In the genomic region with DNA sequence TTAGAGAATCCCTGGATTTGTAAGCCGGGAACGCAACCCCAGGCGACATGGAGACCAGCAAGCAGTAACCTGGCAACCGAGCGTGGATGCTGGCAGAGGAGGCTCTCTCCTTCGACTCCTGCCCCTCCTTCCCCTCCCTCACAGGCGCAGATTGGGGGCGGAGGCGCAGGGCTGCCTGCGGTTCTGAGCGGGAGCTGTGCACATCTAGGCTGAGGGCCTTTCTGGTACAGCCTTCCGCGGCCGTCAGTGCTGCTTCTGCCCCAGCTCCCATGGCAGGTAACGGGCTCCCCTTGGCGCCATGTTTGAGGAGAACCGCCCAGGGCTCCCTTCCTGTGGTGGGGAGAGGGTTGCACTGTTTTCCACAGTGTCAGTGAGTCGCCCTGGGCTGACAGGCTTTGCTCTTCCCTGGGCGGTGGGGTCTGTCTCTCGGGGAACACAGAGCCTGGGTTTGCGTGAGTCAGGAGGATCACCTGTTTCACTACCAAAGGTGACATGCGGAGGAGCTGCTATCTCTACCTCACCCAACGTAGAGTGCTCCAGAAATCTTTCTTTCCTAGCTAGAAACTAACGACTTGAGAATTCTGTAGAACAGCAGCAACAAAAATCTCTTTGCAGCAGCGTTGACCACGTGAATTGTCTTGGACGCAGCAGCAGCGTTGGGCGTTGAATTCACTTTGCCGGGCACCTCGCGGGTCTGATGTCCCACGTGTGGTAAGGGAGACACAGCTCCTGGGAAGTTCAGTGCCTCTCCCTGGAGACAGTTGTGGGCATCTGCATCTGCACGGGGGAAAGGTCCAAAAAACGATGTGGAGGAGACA, we compare ENCODE assay signal across 14 cellular contexts.
DNase-seq lines count a peak whose midpoint lies in the region; ATAC-seq and TF ChIP-seq lines count a peak whose summit lies in the region.
"Had no signal": no experiment of that assay in that cellular context is flagged by ENCODE, and none has a peak within 500 bp of the region (broad histone marks: within the 10 kb centered on the region; RNA-seq: fewer than 3 reads in every experiment).

No MANE protein-coding gene starts in this region.

- H3K4me1 ChIP-seq in BE2C = no peaks in the 10 kb centered on the region
- 0 out of 2 replicates have a peak, but pooled peaks cover 5% of the 10 kb centered on the region for H3K4me1 ChIP-seq in GM23338 (ENCODE audit: insufficient read depth)
- H3K4me1 ChIP-seq in muscle layer of duodenum (ENCODE audit: control insufficient read depth in 1 of 2, insufficient read depth in 2 of 2, low read length in 2 of 2) = peaks cover 3 to 11% of the 10 kb centered on the region in 2 donors
- no peaks in the 10 kb centered on the region for H3K4me1 ChIP-seq in foreskin keratinocyte

- DNase-seq in BE2C (peak; percentile 37), GM23338 (ENCODE audit: low spot score) (peak; percentile 75), astrocyte of the hippocampus (ENCODE audit: low read depth, low spot score) (peak; percentile 41), foreskin keratinocyte (no peak), AML-193 (lab: John Stamatoyannopoulos, UW) (no peak)
- DNase-seq: activated CD4-positive, CD25-positive, alpha-beta regulatory T cell treated with anti-CD3 and anti-CD28 coated beads, Interleukin-2, amount 50 U/mL, for 72 hours; amniotic stem cell; erythroblast; left colon; NCI-H2107; SIG-M5 had no signal

- no peaks in the 10 kb centered on the region; the same call in 2 of the 3 replicates for H3K9me3 Mint-ChIP-seq in GM23338

- peaks cover 16% of the 10 kb centered on the region for H3K9me2 ChIP-seq in GM23338 (ENCODE audit: insufficient read depth)

- H3K4me1 Mint-ChIP-seq in GM23338 = peaks cover 12% of the 10 kb centered on the region; the same call in 2 of the 3 replicates

- H3K27me3 ChIP-seq in BE2C = no peaks in the 10 kb centered on the region
- H3K27me3 ChIP-seq in GM23338 (ENCODE audit: insufficient read depth) = peaks cover 12% of the 10 kb centered on the region; the same call in 1 of the 2 replicates
- no peaks in the 10 kb centered on the region for H3K27me3 ChIP-seq in muscle layer of duodenum (ENCODE audit: low read depth, low read length)
- no peaks in the 10 kb centered on the region for H3K27me3 ChIP-seq in foreskin keratinocyte

- peak overlapping the region; percentile 98 for H2AFZ ChIP-seq in GM23338

- H3K36me3 Mint-ChIP-seq in GM23338 (ENCODE audit: low read depth) = no peaks in the 10 kb centered on the region

- ATAC-seq in GM23338 = peak; percentile 94
- no peak for ATAC-seq in GM21381 (IDR thresholded peaks at IDR 0.05; ENCODE audit: unreplicated experiment)
- no peak for ATAC-seq in foreskin keratinocyte
- ATAC-seq in HG03025 (IDR thresholded peaks at IDR 0.05; ENCODE audit: low FRiP score, unreplicated experiment) = no peak
- ATAC-seq: left colon had no signal

- peaks cover 22% of the 10 kb centered on the region for H3K27me3 Mint-ChIP-seq in GM23338 (ENCODE audit: insufficient read depth, low read depth, poor library complexity)

- H4K20me1 ChIP-seq in GM23338 (replicated peaks; ENCODE audit: insufficient read depth) = no peaks in the 10 kb centered on the region

- H3K4me3 Mint-ChIP-seq in GM23338 = peak overlapping the region; percentile 56

- H3K79me2 ChIP-seq in GM23338 (replicated peaks; ENCODE audit: insufficient read depth) = no peaks in the 10 kb centered on the region

- TF ChIP-seq CTCF in BE2C (IDR thresholded peaks at IDR 0.05; ENCODE audit: low read depth, low read length) (no peak), GM23338 (conservative IDR thresholded peaks at IDR 0.05; ENCODE audit: low read depth in 2 of 2) (no peak), foreskin keratinocyte (conservative IDR thresholded peaks at IDR 0.05) (no peak)

- H3F3A ChIP-seq in GM23338 (replicated peaks; ENCODE audit: low read depth) = no peaks in the 10 kb centered on the region

- H3K4me3 ChIP-seq in BE2C (ENCODE audit: low read depth, low read length) (peak overlapping the region; percentile 56), GM23338 (peak overlapping the region; percentile 46), muscle layer of duodenum (ENCODE audit: low read depth in 1 of 2, low read length in 2 of 2) (peak overlapping the region; percentile 16 to 41)

- H3K36me3 ChIP-seq in BE2C (no peaks in the 10 kb centered on the region), GM23338 (ENCODE audit: insufficient read depth) (no peaks in the 10 kb centered on the region), muscle layer of duodenum (ENCODE audit: control insufficient read depth in 1 of 2, insufficient read depth in 2 of 2, low read length in 2 of 2) (no peaks in the 10 kb centered on the region)

- H3K27ac ChIP-seq in GM23338 (ENCODE audit: low read depth) (no peak overlapping the region), muscle layer of duodenum (ENCODE audit: low read length) (no peak overlapping the region), foreskin keratinocyte (no peak overlapping the region)

- H3K27ac Mint-ChIP-seq in GM23338 = no peak overlapping the region

- H3K9me3 ChIP-seq in BE2C (no peaks in the 10 kb centered on the region), muscle layer of duodenum (ENCODE audit: control insufficient read depth in 1 of 2, low read length in 2 of 2) (no peaks in the 10 kb centered on the region)

- peak overlapping the region; percentile 76 for H3K4me2 ChIP-seq in GM23338

TF ChIP-seq in GM23338, 12 proteins besides CTCF, POLR2A, EP300 and RAD21 (continues in another document):
- no peak for TF ChIP-seq ETS1 (IDR thresholded peaks at IDR 0.05)
- TF ChIP-seq CREB1 (CRISPR knock-in tag; IDR thresholded peaks at IDR 0.05; ENCODE audit: low read depth) = no peak
- TF ChIP-seq JUNB (IDR thresholded peaks at IDR 0.05; ENCODE audit: unreplicated experiment) = no peak
- no peak for TF ChIP-seq ZNF114 (CRISPR knock-in tag; IDR thresholded peaks at IDR 0.05)
- no peak for TF ChIP-seq EZH2 (IDR thresholded peaks at IDR 0.05; ENCODE audit: low read depth, unreplicated experiment)
- TF ChIP-seq POLR2AphosphoS5 (IDR thresholded peaks at IDR 0.05; ENCODE audit: low read depth) = no peak
- no peak for TF ChIP-seq ZNF331 (CRISPR knock-in tag; IDR thresholded peaks at IDR 0.05; ENCODE audit: low read depth)

Comparison
In these comparisons a context has a peak if more than half of its experiments do, and no peak if none do; other contexts are left out.
1. DNase-seq: peak in BE2C (single experiment), GM23338 (single experiment) and astrocyte of the hippocampus (single experiment); none in foreskin keratinocyte (0 of 2) and AML-193 (0 of 2).
2. Peak in every context shown above with its lines, with median percentiles within 50 percentile points of each other: H3K4me3 ChIP-seq.